In genomic region chr20:50789968-50790650, GRCh38 we compare ENCODE assay signal across 8 cellular contexts. TPM values are rescaled to one million over a fixed set of nuclear protein-coding genes. Genes with fewer than 3 reads are reported as not detected.
DNase-seq lines count a peak whose midpoint lies in the region; ATAC-seq and TF ChIP-seq lines count a peak whose summit lies in the region.

No MANE protein-coding gene starts in this region.

- H4K8ac ChIP-seq in mesenchymal stem cell (ENCODE audit: low read length), result peak overlapping the region; percentile 92

- peak overlapping the region in 1 of 2 experiments; percentile 44 for H3K14ac ChIP-seq in mesenchymal stem cell (ENCODE audit: low read length in 2 of 2)

- peak overlapping the region; percentile 73 to 88 for H3K18ac ChIP-seq in mesenchymal stem cell (ENCODE audit: low read depth in 1 of 2, low read length in 2 of 2)

- no peaks in the 10 kb centered on the region for H3K36me3 Mint-ChIP-seq in activated T-cell treated with anti-CD3 and anti-CD28 coated beads, Interleukin-2, amount 50 U/mL, for 24 hours (ENCODE audit: low read depth)
- no peaks in the 10 kb centered on the region for H3K36me3 Mint-ChIP-seq in activated naive CD8-positive, alpha-beta T cell treated with anti-CD3 and anti-CD28 coated beads for 36 hours

- no peaks in the 10 kb centered on the region for H3K9me3 Mint-ChIP-seq in activated T-cell treated with anti-CD3 and anti-CD28 coated beads, Interleukin-2, amount 50 U/mL, for 24 hours
- no peaks in the 10 kb centered on the region for H3K9me3 Mint-ChIP-seq in activated naive CD8-positive, alpha-beta T cell treated with anti-CD3 and anti-CD28 coated beads for 36 hours

- H2BK120ac ChIP-seq in mesenchymal stem cell (ENCODE audit: low read depth, low read length), result peak overlapping the region; percentile 86

- H3K4me1 Mint-ChIP-seq in activated T-cell treated with anti-CD3 and anti-CD28 coated beads, Interleukin-2, amount 50 U/mL, for 24 hours (ENCODE audit: low read depth), result peaks cover 12% of the 10 kb centered on the region
- peaks cover 9% of the 10 kb centered on the region for H3K4me1 Mint-ChIP-seq in activated naive CD8-positive, alpha-beta T cell treated with anti-CD3 and anti-CD28 coated beads for 36 hours

- peak overlapping the region; percentile 56 for H2BK15ac ChIP-seq in mesenchymal stem cell (ENCODE audit: low read depth, poor library complexity, severe bottlenecking)

- H3K4me3 Mint-ChIP-seq in activated T-cell treated with anti-CD3 and anti-CD28 coated beads, Interleukin-2, amount 50 U/mL, for 24 hours, result no peak overlapping the region
- no peak overlapping the region for H3K4me3 Mint-ChIP-seq in activated naive CD8-positive, alpha-beta T cell treated with anti-CD3 and anti-CD28 coated beads for 36 hours

- no peaks in the 10 kb centered on the region for H3K9me3 ChIP-seq in mesenchymal stem cell (ENCODE audit: control insufficient read depth, low read length)
- no peaks in the 10 kb centered on the region for H3K9me3 ChIP-seq in thoracic aorta

- H3K4me3 ChIP-seq in mesenchymal stem cell (ENCODE audit: insufficient read depth in 1 of 2, low read depth in 1 of 2, low read length in 2 of 2) (no peak overlapping the region), thoracic aorta (peak overlapping the region; percentile 65)

- no peak for DNase-seq in activated T-cell treated with anti-CD3 and anti-CD28 coated beads, Interleukin-2, amount 50 U/mL, for 24 hours
- DNase-seq in activated T-cell treated with anti-CD3 and anti-CD28 coated beads for 4 hours (no peak), mesenchymal stem cell (no peak), thoracic aorta (ENCODE audit: low spot score) (no peak), NCI-H1930 (lab: John Stamatoyannopoulos, UW) (no peak), putamen (ENCODE audit: low spot score) (no peak)
- DNase-seq in activated naive CD8-positive, alpha-beta T cell treated with anti-CD3 and anti-CD28 coated beads for 36 hours, result no peak

- H2AK5ac ChIP-seq in mesenchymal stem cell (ENCODE audit: low read length, severe bottlenecking), result peak overlapping the region; percentile 57

- 74% methylated on average over 9 of the region's 11 CpGs for WGBS in mesenchymal stem cell

- H3K27me3 ChIP-seq in mesenchymal stem cell (ENCODE audit: control insufficient read depth in 1 of 2, insufficient read depth in 1 of 2, low read length in 2 of 2) (no peaks in the 10 kb centered on the region), thoracic aorta (replicated peaks; ENCODE audit: insufficient read depth) (no peaks in the 10 kb centered on the region)

- no peaks in the 10 kb centered on the region for H3K79me1 ChIP-seq in mesenchymal stem cell (replicated peaks; ENCODE audit: low read length, poor library complexity, severe bottlenecking)

- H3K4me1 ChIP-seq in mesenchymal stem cell (ENCODE audit: control insufficient read depth, insufficient read depth, low read depth, low read length), result peaks cover 15% of the 10 kb centered on the region
- peaks cover 12 to 29% of the 10 kb centered on the region in 2 donors for H3K4me1 ChIP-seq in thoracic aorta (ENCODE audit: control insufficient read depth in 1 of 2, low read depth in 2 of 2)

- H3K23ac ChIP-seq in mesenchymal stem cell (ENCODE audit: low read length in 2 of 2), result no peak overlapping the region

- H3K27ac ChIP-seq in mesenchymal stem cell (ENCODE audit: low read length, poor library complexity, severe bottlenecking), result peak overlapping the region; percentile 55
- H3K27ac ChIP-seq in thoracic aorta, result peak overlapping the region; percentile 79 to 88

- H3K4ac ChIP-seq in mesenchymal stem cell (ENCODE audit: low read depth in 1 of 2, low read length in 2 of 2), result peak overlapping the region; percentile 81 to 85

- H3K27ac Mint-ChIP-seq in activated T-cell treated with anti-CD3 and anti-CD28 coated beads, Interleukin-2, amount 50 U/mL, for 24 hours, result peak overlapping the region; percentile 82
- peak overlapping the region; percentile 70 for H3K27ac Mint-ChIP-seq in activated naive CD8-positive, alpha-beta T cell treated with anti-CD3 and anti-CD28 coated beads for 36 hours

- H3K36me3 ChIP-seq in mesenchymal stem cell (ENCODE audit: control insufficient read depth in 1 of 2, insufficient read depth in 2 of 2, low read depth in 1 of 2, low read length in 2 of 2), result no peaks in the 10 kb centered on the region
- H3K36me3 ChIP-seq in thoracic aorta, result no peaks in the 10 kb centered on the region

- peak overlapping the region; percentile 65 for H2AFZ ChIP-seq in mesenchymal stem cell (ENCODE audit: low read depth, low read length)

- peak overlapping the region; percentile 91 for H3K9ac ChIP-seq in mesenchymal stem cell (ENCODE audit: low read length)

- TF ChIP-seq CTCF in thoracic aorta (IDR thresholded peaks at IDR 0.05), result no peak

- H3K4me2 ChIP-seq in mesenchymal stem cell (ENCODE audit: low read length, poor library complexity, severe bottlenecking), result no peak overlapping the region

- H4K91ac ChIP-seq in mesenchymal stem cell (ENCODE audit: low read length), result peak overlapping the region; percentile 94

- no peak for ATAC-seq in thoracic aorta (ENCODE audit: insufficient number of reproducible peaks, low FRiP score, low read depth)
- no peak for ATAC-seq in GM21528 (IDR thresholded peaks at IDR 0.05; ENCODE audit: low FRiP score, unreplicated experiment)

- H2BK5ac ChIP-seq in mesenchymal stem cell (ENCODE audit: low read depth, low read length, poor library complexity, severe bottlenecking), result peak overlapping the region; percentile 94

- no peaks in the 10 kb centered on the region for H3K27me3 Mint-ChIP-seq in activated T-cell treated with anti-CD3 and anti-CD28 coated beads, Interleukin-2, amount 50 U/mL, for 24 hours
- H3K27me3 Mint-ChIP-seq in activated naive CD8-positive, alpha-beta T cell treated with anti-CD3 and anti-CD28 coated beads for 36 hours, result no peaks in the 10 kb centered on the region

- H2BK12ac ChIP-seq in mesenchymal stem cell (ENCODE audit: low read length in 2 of 2), result peak overlapping the region in 1 of 2 experiments; percentile 73

RNA-seq across cellular contexts. Expression of gene BCAS4, which starts 4.8 kb away (rescaled TPM):
- 10 to 100 TPM; 27.1 to 28.9 TPM for total RNA-seq in activated naive CD8-positive, alpha-beta T cell treated with anti-CD3 and anti-CD28 coated beads for 36 hours
- 6.6 TPM for polyA plus RNA-seq in mesenchymal stem cell (2013, experiment 1 of 2)
- polyA plus RNA-seq in mesenchymal stem cell (2013, experiment 2 of 2), result 7.8 TPM
- 10 to 100 TPM in 1 of 2 donors, 1 to 10 TPM in 1; 7.7 to 10.2 TPM for total RNA-seq in thoracic aorta

RNA-seq across cellular contexts. Expression of gene PARD6B, which starts 58.7 kb away (rescaled TPM):
- total RNA-seq in activated naive CD8-positive, alpha-beta T cell treated with anti-CD3 and anti-CD28 coated beads for 36 hours, result 1 to 10 TPM; 3.9 to 4.1 TPM
- polyA plus RNA-seq in mesenchymal stem cell (2013, experiment 1 of 2), result 2.3 TPM
- polyA plus RNA-seq in mesenchymal stem cell (2013, experiment 2 of 2), result 2.5 TPM
- total RNA-seq in thoracic aorta, result 10 to 100 TPM in 1 of 2 donors, 1 to 10 TPM in 1; 2.8 to 10.7 TPM
